1 cellular context compared by ENCODE assay signal in genomic region chr17:1329745-1330343, GRCh38.
TF ChIP-seq lines count a peak whose summit lies in the region.

No MANE protein-coding gene starts in this region.

TF ChIP-seq in K562, 482 proteins besides CTCF, POLR2A, EP300 and RAD21:
- no peak for TF ChIP-seq ZEB2 (IDR thresholded peaks at IDR 0.05)
- TF ChIP-seq PBX2 (CRISPR knock-in tag; IDR thresholded peaks at IDR 0.05; ENCODE audit: low read depth), result no peak
- peak; percentile 47 for TF ChIP-seq PBX2 (tag; conservative IDR thresholded peaks at IDR 0.05; ENCODE audit: low read depth)
- TF ChIP-seq, protein P1, sequence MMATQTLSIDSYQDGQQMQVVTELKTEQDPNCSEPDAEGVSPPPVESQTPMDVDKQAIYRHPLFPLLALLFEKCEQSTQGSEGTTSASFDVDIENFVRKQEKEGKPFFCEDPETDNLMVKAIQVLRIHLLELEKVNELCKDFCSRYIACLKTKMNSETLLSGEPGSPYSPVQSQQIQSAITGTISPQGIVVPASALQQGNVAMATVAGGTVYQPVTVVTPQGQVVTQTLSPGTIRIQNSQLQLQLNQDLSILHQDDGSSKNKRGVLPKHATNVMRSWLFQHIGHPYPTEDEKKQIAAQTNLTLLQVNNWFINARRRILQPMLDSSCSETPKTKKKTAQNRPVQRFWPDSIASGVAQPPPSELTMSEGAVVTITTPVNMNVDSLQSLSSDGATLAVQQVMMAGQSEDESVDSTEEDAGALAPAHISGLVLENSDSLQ (IDR thresholded peaks at IDR 0.05), result 0 out of 2 replicates have a peak, but pooled peaks have one; percentile 5
- TF ChIP-seq MAFG (tag; conservative IDR thresholded peaks at IDR 0.05), result 0 out of 2 replicates have a peak, but pooled peaks have one; percentile 9
